In the genomic region with DNA sequence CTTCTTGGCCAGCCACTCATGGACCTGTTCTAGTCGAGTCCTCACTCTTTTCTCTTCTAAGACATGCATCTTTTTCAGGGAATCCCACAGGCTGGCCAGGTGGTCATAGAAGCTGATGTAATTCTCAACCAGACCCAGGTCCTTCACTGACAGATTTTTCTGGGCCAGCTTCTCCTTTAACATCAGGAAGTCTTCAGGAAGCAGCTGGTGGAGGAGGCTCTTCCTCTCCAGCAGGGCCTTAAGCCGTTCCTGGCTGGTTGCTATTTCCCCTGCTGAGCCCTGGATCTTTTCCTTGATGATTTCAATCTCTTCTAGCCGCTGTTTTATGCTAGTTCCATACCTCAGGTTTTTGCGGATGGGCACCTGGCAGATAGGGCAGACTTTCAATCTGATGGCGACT, we compare ENCODE assay signal across 16 cellular contexts. TPM values are rescaled to one million over a fixed set of nuclear protein-coding genes. Genes with fewer than 3 reads are reported as not detected.
DNase-seq lines count a peak whose midpoint lies in the region; ATAC-seq and TF ChIP-seq lines count a peak whose summit lies in the region.
"Had no signal": no experiment of that assay in that cellular context is flagged by ENCODE, and none has a peak within 500 bp of the region (broad histone marks: within the 10 kb centered on the region; RNA-seq: fewer than 3 reads in every experiment).

No MANE protein-coding gene starts in this region.

- no peak for ATAC-seq in activated naive CD8-positive, alpha-beta T cell treated with anti-CD3 and anti-CD28 coated beads, Interleukin-2, amount 10 ng/mL, durations not matched to agents 7 days and 5 days (ENCODE audit: low read depth)
- no peak for ATAC-seq in lower lobe of right lung
- no peak for ATAC-seq in HG02885 (IDR thresholded peaks at IDR 0.05; ENCODE audit: poor library complexity, unreplicated experiment)
- ATAC-seq: A549, gastrocnemius medialis had no signal

- H3K27me3 ChIP-seq in lower lobe of right lung (ENCODE audit: low read depth) = no peaks in the 10 kb centered on the region
- H3K27me3 ChIP-seq: gastrocnemius medialis had no signal

- H3K4me3 ChIP-seq in lower lobe of right lung = no peak overlapping the region
- H3K4me3 ChIP-seq: A549, gastrocnemius medialis had no signal

- H3K27me3 Mint-ChIP-seq in activated CD4-positive, alpha-beta T cell treated with anti-CD3 and anti-CD28 coated beads, Interleukin-2, amount 10 ng/mL, durations not matched to agents 7 days and 5 days = no peaks in the 10 kb centered on the region
- H3K27me3 Mint-ChIP-seq in Calu3 (ENCODE audit: unreplicated experiment) = no peaks in the 10 kb centered on the region
- no peaks in the 10 kb centered on the region for H3K27me3 Mint-ChIP-seq in activated naive CD8-positive, alpha-beta T cell treated with anti-CD3 and anti-CD28 coated beads, Interleukin-2, amount 10 ng/mL, durations not matched to agents 7 days and 5 days

- intact Hi-C loops in Calu3 (cut with micrococcal nuclease; ENCODE audit: unreplicated experiment) (loop anchor here (5.0 kb wide), 1 partner anchor 75 kb away; no protein-coding TSS in a partner anchor), lower lobe of right lung (cut with DNase I) (no loop called here)

- H3K27ac Mint-ChIP-seq in activated CD4-positive, alpha-beta T cell treated with anti-CD3 and anti-CD28 coated beads, Interleukin-2, amount 10 ng/mL, durations not matched to agents 7 days and 5 days = peak overlapping the region; percentile 39
- H3K27ac Mint-ChIP-seq in Calu3 (ENCODE audit: unreplicated experiment) = peak overlapping the region; percentile 40
- H3K27ac Mint-ChIP-seq in activated naive CD8-positive, alpha-beta T cell treated with anti-CD3 and anti-CD28 coated beads, Interleukin-2, amount 10 ng/mL, durations not matched to agents 7 days and 5 days = peak overlapping the region; percentile 39

- no TSS peak for BruUV-seq in Calu3 (replicated peaks; lab: Mats Ljungman, UMichigan)

- H3K4me1 Mint-ChIP-seq in activated CD4-positive, alpha-beta T cell treated with anti-CD3 and anti-CD28 coated beads, Interleukin-2, amount 10 ng/mL, durations not matched to agents 7 days and 5 days = peaks cover 14% of the 10 kb centered on the region
- H3K4me1 Mint-ChIP-seq in Calu3 (ENCODE audit: low read depth, unreplicated experiment) = no peaks in the 10 kb centered on the region
- H3K4me1 Mint-ChIP-seq in activated naive CD8-positive, alpha-beta T cell treated with anti-CD3 and anti-CD28 coated beads, Interleukin-2, amount 10 ng/mL, durations not matched to agents 7 days and 5 days = peaks cover 6% of the 10 kb centered on the region

- TF ChIP-seq CTCF in Calu3 (IDR thresholded peaks at IDR 0.05; ENCODE audit: unreplicated experiment) = no peak
- TF ChIP-seq CTCF in lower lobe of right lung (IDR thresholded peaks at IDR 0.05) = no peak

- H3K9me3 ChIP-seq in lower lobe of right lung = no peaks in the 10 kb centered on the region
- H3K9me3 ChIP-seq: A549, gastrocnemius medialis had no signal

- H3K4me3 Mint-ChIP-seq in activated CD4-positive, alpha-beta T cell treated with anti-CD3 and anti-CD28 coated beads, Interleukin-2, amount 10 ng/mL, durations not matched to agents 7 days and 5 days = no peak overlapping the region
- no peak overlapping the region for H3K4me3 Mint-ChIP-seq in Calu3 (ENCODE audit: low read depth, unreplicated experiment)
- no peak overlapping the region for H3K4me3 Mint-ChIP-seq in activated naive CD8-positive, alpha-beta T cell treated with anti-CD3 and anti-CD28 coated beads, Interleukin-2, amount 10 ng/mL, durations not matched to agents 7 days and 5 days

- H3K36me3 Mint-ChIP-seq in activated CD4-positive, alpha-beta T cell treated with anti-CD3 and anti-CD28 coated beads, Interleukin-2, amount 10 ng/mL, durations not matched to agents 7 days and 5 days (ENCODE audit: low read depth) = peaks cover 58% of the 10 kb centered on the region
- peaks cover 94% of the 10 kb centered on the region for H3K36me3 Mint-ChIP-seq in Calu3 (ENCODE audit: insufficient read depth, unreplicated experiment)
- peaks cover 31% of the 10 kb centered on the region for H3K36me3 Mint-ChIP-seq in activated naive CD8-positive, alpha-beta T cell treated with anti-CD3 and anti-CD28 coated beads, Interleukin-2, amount 10 ng/mL, durations not matched to agents 7 days and 5 days

- H3K27ac ChIP-seq in lower lobe of right lung = peak overlapping the region; percentile 33
- H3K27ac ChIP-seq: A549, gastrocnemius medialis had no signal

- H3K36me3 ChIP-seq in lower lobe of right lung = peaks cover 100% of the 10 kb centered on the region

- no peak for DNase-seq in activated CD4-positive, alpha-beta T cell treated with anti-CD3 and anti-CD28 coated beads, Interleukin-2, amount 10 ng/mL, durations not matched to agents 7 days and 5 days
- no peak for DNase-seq in activated CD4-positive, alpha-beta T cell treated with anti-CD3 and anti-CD28 coated beads for 1 hour
- DNase-seq in Calu3 (no peak), lower lobe of right lung (no peak), HUDEP-2 (lab: John Stamatoyannopoulos, UW; ENCODE audit: unreplicated experiment in 76 of 76) (no peak)
- DNase-seq in activated naive CD8-positive, alpha-beta T cell treated with anti-CD3 and anti-CD28 coated beads, Interleukin-2, amount 10 ng/mL, durations not matched to agents 7 days and 5 days = no peak
- no peak for DNase-seq in stimulated activated CD4-positive, alpha-beta T cell treated with anti-CD3 and anti-CD28 coated beads, Interleukin-1b, Interleukin-23, amount 100 ng/mL, for 48 hours
- DNase-seq: gastrocnemius medialis; H7; mesenchymal stem cell; NCI-H2029; NCI-H510A treated with DMSO at 0.1 percent for 48 hours; stimulated activated CD4-positive, alpha-beta T cell treated with anti-CD3 and anti-CD28 coated beads, Interleukin-4, amount 100 ng/mL, for 24 hours; trophoblast cell had no signal

- CTCF ChIA-PET in activated CD4-positive, alpha-beta T cell treated with anti-CD3 and anti-CD28 coated beads, Interleukin-2, amount 10 ng/mL, durations not matched to agents 7 days and 5 days (lab: Charles Lee) = interaction anchor here (1.0 to 3.6 kb wide), 4 partner anchors 8 to 30 kb away, joined by 3 to 18 read pairs (median 7); no protein-coding TSS in a partner anchor
- CTCF ChIA-PET in Calu3 (lab: Charles Lee) = interaction anchor here (0.6 to 2.2 kb wide), 4 partner anchors 25 to 76 kb away, joined by 3 to 18 read pairs (median 4); no protein-coding TSS in a partner anchor

- no peaks in the 10 kb centered on the region for H3K9me3 Mint-ChIP-seq in activated CD4-positive, alpha-beta T cell treated with anti-CD3 and anti-CD28 coated beads, Interleukin-2, amount 10 ng/mL, durations not matched to agents 7 days and 5 days
- H3K9me3 Mint-ChIP-seq in Calu3 (ENCODE audit: low read depth, unreplicated experiment) = no peaks in the 10 kb centered on the region
- no peaks in the 10 kb centered on the region for H3K9me3 Mint-ChIP-seq in activated naive CD8-positive, alpha-beta T cell treated with anti-CD3 and anti-CD28 coated beads, Interleukin-2, amount 10 ng/mL, durations not matched to agents 7 days and 5 days

- POLR2A ChIA-PET in activated CD4-positive, alpha-beta T cell treated with anti-CD3 and anti-CD28 coated beads, Interleukin-2, amount 10 ng/mL, durations not matched to agents 7 days and 5 days (lab: Charles Lee) = no interaction called here
- POLR2A ChIA-PET in activated naive CD8-positive, alpha-beta T cell treated with anti-CD3 and anti-CD28 coated beads, Interleukin-2, amount 10 ng/mL, durations not matched to agents 7 days and 5 days (lab: Charles Lee) = interaction anchor here (0.5 to 1.2 kb wide), 4 partner anchors 12 to 220 kb away, joined by 3 read pairs; no protein-coding TSS in a partner anchor

- H3K4me1 ChIP-seq in lower lobe of right lung = peaks cover 35% of the 10 kb centered on the region
- H3K4me1 ChIP-seq: A549, gastrocnemius medialis had no signal

RNA-seq across cellular contexts. Expression of gene DDX27, which starts 28.6 kb away (rescaled TPM):
- total RNA-seq in activated CD4-positive, alpha-beta T cell treated with anti-CD3 and anti-CD28 coated beads, Interleukin-2, amount 10 ng/mL, durations not matched to agents 7 days and 5 days = 10 to 100 TPM; 39.1 to 42.0 TPM
- 87.3 and 96.0 TPM in 2 replicates for total RNA-seq in Calu3 (2022)
- 10 to 100 TPM; 46.1 to 47.6 TPM for total RNA-seq in activated naive CD8-positive, alpha-beta T cell treated with anti-CD3 and anti-CD28 coated beads, Interleukin-2, amount 10 ng/mL, durations not matched to agents 7 days and 5 days
- 27.8 TPM for total RNA-seq in lower lobe of right lung

RNA-seq across cellular contexts. Expression of gene ZNFX1, which starts 30.1 kb away (rescaled TPM):
- 10 to 100 TPM; 79.7 to 85.3 TPM for total RNA-seq in activated CD4-positive, alpha-beta T cell treated with anti-CD3 and anti-CD28 coated beads, Interleukin-2, amount 10 ng/mL, durations not matched to agents 7 days and 5 days
- total RNA-seq in Calu3 (2022) = 94.1 and 156 TPM in 2 replicates
- total RNA-seq in activated naive CD8-positive, alpha-beta T cell treated with anti-CD3 and anti-CD28 coated beads, Interleukin-2, amount 10 ng/mL, durations not matched to agents 7 days and 5 days = 10 to 100 TPM; 64.2 to 66.6 TPM
- total RNA-seq in lower lobe of right lung = 53.9 TPM

RNA-seq across cellular contexts. Expression of gene STAU1, which starts 59.7 kb away (rescaled TPM):
- 10 to 100 TPM; 51.8 to 57.8 TPM for total RNA-seq in activated CD4-positive, alpha-beta T cell treated with anti-CD3 and anti-CD28 coated beads, Interleukin-2, amount 10 ng/mL, durations not matched to agents 7 days and 5 days
- 147 and 155 TPM in 2 replicates for total RNA-seq in Calu3 (2022)
- total RNA-seq in activated naive CD8-positive, alpha-beta T cell treated with anti-CD3 and anti-CD28 coated beads, Interleukin-2, amount 10 ng/mL, durations not matched to agents 7 days and 5 days = 10 to 100 TPM; 52.5 to 54.2 TPM
- total RNA-seq in lower lobe of right lung = 73.5 TPM
